1 cellular context compared by ENCODE assay signal in genomic region chr3:101329016-101329673, GRCh38.
A peak's percentile ranks its signal among the peaks of the same experiment; 100 is the strongest.
TF ChIP-seq lines count a peak whose summit lies in the region.

No MANE protein-coding gene starts in this region.

TF ChIP-seq in K562, 482 proteins besides CTCF, POLR2A, EP300 and RAD21:
- TF ChIP-seq, protein P1, sequence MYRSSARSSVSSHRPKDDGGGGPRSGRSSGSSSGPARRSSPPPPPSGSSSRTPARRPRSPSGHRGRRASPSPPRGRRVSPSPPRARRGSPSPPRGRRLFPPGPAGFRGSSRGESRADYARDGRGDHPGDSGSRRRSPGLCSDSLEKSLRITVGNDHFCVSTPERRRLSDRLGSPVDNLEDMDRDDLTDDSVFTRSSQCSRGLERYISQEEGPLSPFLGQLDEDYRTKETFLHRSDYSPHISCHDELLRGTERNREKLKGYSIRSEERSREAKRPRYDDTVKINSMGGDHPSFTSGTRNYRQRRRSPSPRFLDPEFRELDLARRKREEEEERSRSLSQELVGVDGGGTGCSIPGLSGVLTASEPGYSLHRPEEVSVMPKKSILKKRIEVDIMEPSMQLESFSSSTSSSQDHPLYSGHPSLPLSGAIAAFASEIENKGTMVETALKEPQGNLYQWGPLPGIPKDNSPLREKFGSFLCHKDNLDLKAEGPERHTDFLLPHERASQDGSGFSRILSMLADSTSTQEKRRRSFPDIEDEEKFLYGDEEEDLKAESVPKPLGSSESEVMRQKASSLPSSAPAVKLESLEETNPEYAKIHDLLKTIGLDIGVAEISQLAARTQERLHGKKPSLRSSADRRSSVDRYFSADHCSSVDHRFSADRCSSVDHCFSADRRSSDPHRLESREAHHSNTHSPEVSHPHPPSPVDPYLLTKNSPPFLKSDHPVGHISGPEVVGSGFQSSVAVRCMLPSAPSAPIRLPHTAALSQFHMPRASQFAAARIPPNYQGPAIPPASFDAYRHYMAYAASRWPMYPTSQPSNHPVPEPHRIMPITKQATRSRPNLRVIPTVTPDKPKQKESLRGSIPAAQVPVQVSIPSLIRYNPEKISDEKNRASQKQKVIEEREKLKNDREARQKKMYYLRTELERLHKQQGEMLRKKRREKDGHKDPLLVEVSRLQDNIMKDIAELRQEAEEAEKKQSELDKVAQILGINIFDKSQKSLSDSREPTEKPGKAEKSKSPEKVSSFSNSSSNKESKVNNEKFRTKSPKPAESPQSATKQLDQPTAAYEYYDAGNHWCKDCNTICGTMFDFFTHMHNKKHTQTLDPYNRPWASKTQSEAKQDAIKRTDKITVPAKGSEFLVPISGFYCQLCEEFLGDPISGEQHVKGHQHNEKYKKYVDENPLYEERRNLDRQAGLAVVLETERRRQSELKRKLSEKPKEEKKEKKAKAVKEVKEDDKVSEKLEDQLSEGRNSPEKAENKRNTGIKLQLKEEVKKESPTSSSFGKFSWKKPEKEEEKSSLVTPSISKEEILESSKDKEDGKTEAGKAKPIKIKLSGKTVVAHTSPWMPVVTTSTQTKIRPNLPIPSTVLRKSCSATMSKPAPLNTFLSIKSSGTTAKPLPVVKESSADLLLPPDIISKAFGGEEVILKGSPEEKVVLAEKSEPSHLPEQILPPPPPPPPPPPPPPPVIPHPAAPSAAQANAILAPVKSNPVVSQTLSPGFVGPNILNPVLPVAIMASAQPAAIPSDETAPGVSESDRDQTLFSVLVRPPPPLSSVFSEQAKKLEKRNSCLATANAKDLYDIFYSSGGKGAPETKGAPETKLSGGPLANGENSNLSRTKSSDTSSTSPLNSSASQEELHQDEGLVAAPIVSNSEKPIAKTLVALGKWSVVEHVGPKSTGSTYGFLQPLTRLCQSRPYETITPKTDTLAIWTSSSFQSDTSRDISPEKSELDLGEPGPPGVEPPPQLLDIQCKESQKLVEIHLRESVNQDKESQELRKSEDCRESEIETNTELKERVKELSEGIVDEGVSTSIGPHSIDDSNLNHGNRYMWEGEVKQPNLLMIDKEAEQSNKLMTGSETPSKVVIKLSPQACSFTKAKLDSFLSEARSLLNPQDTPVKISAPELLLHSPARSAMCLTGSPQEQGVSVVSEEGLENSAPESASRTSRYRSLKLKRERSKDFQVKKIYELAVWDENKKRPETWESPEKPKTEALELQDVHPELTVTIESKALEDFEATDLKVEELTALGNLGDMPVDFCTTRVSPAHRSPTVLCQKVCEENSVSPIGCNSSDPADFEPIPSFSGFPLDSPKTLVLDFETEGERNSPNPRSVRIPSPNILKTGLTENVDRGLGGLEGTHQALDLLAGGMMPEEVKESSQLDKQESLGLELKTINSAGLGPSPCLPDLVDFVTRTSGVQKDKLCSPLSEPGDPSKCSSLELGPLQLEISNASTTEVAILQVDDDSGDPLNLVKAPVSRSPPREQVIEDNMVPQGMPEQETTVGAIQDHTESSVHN (IDR thresholded peaks at IDR 0.05; ENCODE audit: borderline replicate concordance in 1 of 2, low read depth in 1 of 2) = no peak
- TF ChIP-seq ZNF239 (CRISPR knock-in tag; IDR thresholded peaks at IDR 0.05) (peak; percentile 92), RBM25 (IDR thresholded peaks at IDR 0.05; ENCODE audit: low read depth, low read length, severe bottlenecking) (peak; percentile 39)
